ENCODE assay signal across 13 cellular contexts in the genomic region with DNA sequence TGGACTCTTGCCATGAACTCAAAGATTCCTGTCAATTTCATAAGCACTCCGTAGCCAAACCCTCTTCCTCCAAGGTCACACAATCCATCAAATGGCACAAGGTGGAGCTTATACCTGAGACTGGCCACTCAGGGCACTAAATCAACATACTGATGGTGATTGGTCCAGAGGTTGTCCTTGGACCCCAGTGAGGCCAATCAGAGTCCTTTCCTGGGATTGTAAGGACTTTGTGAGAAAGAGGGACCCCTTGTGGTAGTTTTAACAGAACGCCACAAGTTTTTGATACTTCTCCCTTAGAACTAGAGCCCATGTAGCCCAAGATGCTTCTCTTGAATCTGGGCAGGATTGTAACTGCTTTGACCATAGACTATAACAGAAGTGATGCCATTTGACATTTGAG. TPM values are rescaled to one million over a fixed set of nuclear protein-coding genes. Genes with fewer than 3 reads are reported as not detected.
DNase-seq lines count a peak whose midpoint lies in the region; ATAC-seq and TF ChIP-seq lines count a peak whose summit lies in the region.
"Had no signal": no experiment of that assay in that cellular context is flagged by ENCODE, and none has a peak within 500 bp of the region (broad histone marks: within the 10 kb centered on the region; RNA-seq: fewer than 3 reads in every experiment).

No MANE protein-coding gene starts in this region.

- DNase-seq in GM12865 (ENCODE audit: low read depth) (peak; percentile 30), mesenchymal stem cell (peak; percentile 17), caudate nucleus (lab: John Stamatoyannopoulos, UW) (no peak), HCEC 1CT (no peak)
- peak; percentile 34 for DNase-seq in Jurkat, Clone E6-1 (ENCODE audit: low read depth, low spot score)
- DNase-seq: activated CD4-positive, alpha-beta T cell treated with anti-CD3 and anti-CD28 coated beads, Interleukin-2, amount 10 ng/mL, durations not matched to agents 7 days and 5 days; activated naive CD4-positive, alpha-beta T cell treated with anti-CD3 and anti-CD28 coated beads, Interleukin-2, amount 50 U/mL, for 16 hours; cortex of kidney; NCI-H1930; tibial artery had no signal

- 65% methylated on average over 1 of the region's 2 CpGs for WGBS in mesenchymal stem cell

- H3K18ac ChIP-seq in mesenchymal stem cell (ENCODE audit: low read depth in 1 of 2, low read length in 2 of 2), result no peak overlapping the region

- no peak overlapping the region for H3K23ac ChIP-seq in mesenchymal stem cell (ENCODE audit: low read length in 2 of 2)

- no peak overlapping the region for H2BK12ac ChIP-seq in mesenchymal stem cell (ENCODE audit: low read length in 2 of 2)

- H2BK120ac ChIP-seq in mesenchymal stem cell (ENCODE audit: low read depth, low read length), result no peak overlapping the region

- no peak overlapping the region for H3K4ac ChIP-seq in mesenchymal stem cell (ENCODE audit: low read depth in 1 of 2, low read length in 2 of 2)

- no peak for TF ChIP-seq CTCF in GM12865 (IDR thresholded peaks at IDR 0.05; ENCODE audit: insufficient read depth, low read depth, low read length, missing control alignments)

- ATAC-seq in SK-N-SH treated with all-trans-retinoic acid at 6 μM for 48 hours (peak; percentile 44; the same call in 2 of the 3 replicates), HG02885 (IDR thresholded peaks at IDR 0.05; ENCODE audit: poor library complexity, unreplicated experiment) (no peak)

- no peak overlapping the region for H3K27ac ChIP-seq in mesenchymal stem cell (ENCODE audit: low read length, poor library complexity, severe bottlenecking)
- H3K27ac ChIP-seq in caudate nucleus (ENCODE audit: low read depth, low read length), result no peak overlapping the region
- H3K27ac ChIP-seq: SK-N-MC, tibial artery had no signal

- H4K91ac ChIP-seq in mesenchymal stem cell (ENCODE audit: low read length), result no peak overlapping the region

- peaks cover 3% of the 10 kb centered on the region for H3K9me3 ChIP-seq in mesenchymal stem cell (ENCODE audit: control insufficient read depth, low read length)
- H3K9me3 ChIP-seq: tibial artery had no signal

- no peak overlapping the region for H2AFZ ChIP-seq in mesenchymal stem cell (ENCODE audit: low read depth, low read length)

- no peak overlapping the region for H3K9ac ChIP-seq in mesenchymal stem cell (ENCODE audit: low read length)

- H3K14ac ChIP-seq in mesenchymal stem cell (ENCODE audit: low read length in 2 of 2), result no peak overlapping the region

- H3K4me1 ChIP-seq in mesenchymal stem cell (ENCODE audit: control insufficient read depth, insufficient read depth, low read depth, low read length), result no peaks in the 10 kb centered on the region
- H3K4me1 ChIP-seq: tibial artery had no signal

- no peak overlapping the region for H3K4me2 ChIP-seq in mesenchymal stem cell (ENCODE audit: low read length, poor library complexity, severe bottlenecking)

- no peak overlapping the region for H4K8ac ChIP-seq in mesenchymal stem cell (ENCODE audit: low read length)

- H2BK5ac ChIP-seq in mesenchymal stem cell (ENCODE audit: low read depth, low read length, poor library complexity, severe bottlenecking), result no peak overlapping the region

- no peaks in the 10 kb centered on the region for H3K36me3 ChIP-seq in mesenchymal stem cell (ENCODE audit: control insufficient read depth in 1 of 2, insufficient read depth in 2 of 2, low read depth in 1 of 2, low read length in 2 of 2)
- H3K36me3 ChIP-seq: tibial artery had no signal

- H2AK5ac ChIP-seq in mesenchymal stem cell (ENCODE audit: low read length, severe bottlenecking), result no peak overlapping the region

- no peaks in the 10 kb centered on the region for H3K79me1 ChIP-seq in mesenchymal stem cell (replicated peaks; ENCODE audit: low read length, poor library complexity, severe bottlenecking)

- peaks cover 13 to 42% of the 10 kb centered on the region in 2 experiments for H3K27me3 ChIP-seq in mesenchymal stem cell (ENCODE audit: control insufficient read depth in 1 of 2, insufficient read depth in 1 of 2, low read length in 2 of 2)
- H3K27me3 ChIP-seq: tibial artery had no signal

- no peak overlapping the region for H3K4me3 ChIP-seq in GM12865 (ENCODE audit: low read depth, low read length)
- H3K4me3 ChIP-seq in Jurkat, Clone E6-1 (ENCODE audit: low read length), result no peak overlapping the region
- no peak overlapping the region for H3K4me3 ChIP-seq in mesenchymal stem cell (ENCODE audit: insufficient read depth in 1 of 2, low read depth in 1 of 2, low read length in 2 of 2)
- H3K4me3 ChIP-seq: SK-N-MC, tibial artery had no signal

- no peak overlapping the region for H2BK15ac ChIP-seq in mesenchymal stem cell (ENCODE audit: low read depth, poor library complexity, severe bottlenecking)

TF ChIP-seq in SK-N-SH treated with all-trans-retinoic acid at 6 μM for 48 hours, 23 proteins besides CTCF, POLR2A, EP300 and RAD21:
- TF ChIP-seq CSRNP3 (CRISPR knock-in tag; IDR thresholded peaks at IDR 0.05) (no peak), ZC3H10 (CRISPR knock-in tag; IDR thresholded peaks at IDR 0.05) (no peak), SNAI2 (CRISPR knock-in tag; IDR thresholded peaks at IDR 0.05) (no peak), ZFP30 (CRISPR knock-in tag; IDR thresholded peaks at IDR 0.05) (no peak)
TF ChIP-seq in SK-N-SH treated with all-trans-retinoic acid at 6 μM for 48 hours: peak in this region for 0.

RNA-seq across cellular contexts. Expression of gene LARS2, which starts 44.4 kb away (rescaled TPM):
- 28.5 TPM for polyA plus RNA-seq in Jurkat, Clone E6-1 (2012; ENCODE audit: insufficient read depth, insufficient read length)
- 8.1 TPM for polyA plus RNA-seq in mesenchymal stem cell (2013, experiment 1 of 2)
- 7.8 TPM for polyA plus RNA-seq in mesenchymal stem cell (2013, experiment 2 of 2)

Comparison
In these comparisons a context has a peak if more than half of its experiments do, and no peak if none do; other contexts are left out.
1. DNase-seq: peak in GM12865 (single experiment), Jurkat, Clone E6-1 (single experiment) and mesenchymal stem cell (single experiment); none in caudate nucleus (0 of 61) and HCEC 1CT (single experiment).